1 cellular context compared by ENCODE assay signal in the genomic region with DNA sequence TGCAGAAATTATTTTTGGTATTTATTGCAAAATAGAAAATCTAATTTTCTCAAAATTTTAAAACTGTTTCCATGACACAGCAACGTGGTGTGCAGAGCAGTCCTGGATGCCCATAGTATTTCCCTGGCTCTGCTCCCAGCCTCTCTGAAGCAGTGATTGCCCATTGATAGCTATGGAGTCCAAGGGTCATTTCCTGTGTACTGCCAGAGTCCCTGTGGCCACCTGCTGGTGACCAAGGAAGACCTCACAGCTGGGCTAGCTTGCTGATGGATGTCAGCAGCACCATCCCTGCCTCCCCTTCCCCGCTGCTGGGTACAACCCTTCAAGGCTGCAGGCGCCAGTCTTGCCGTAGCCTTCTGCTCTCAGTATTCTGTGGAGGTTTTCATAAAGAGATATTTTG.
TF ChIP-seq lines count a peak whose summit lies in the region.

No MANE protein-coding gene starts in this region.

TF ChIP-seq in HepG2, 621 proteins besides CTCF, POLR2A, EP300 and RAD21 (continued from another document and continues in another):
- peak; percentile 58 for TF ChIP-seq ARID5B (CRISPR knock-in tag; IDR thresholded peaks at IDR 0.05)
- no peak for TF ChIP-seq KDM5B (CRISPR knock-in tag; IDR thresholded peaks at IDR 0.05; ENCODE audit: borderline replicate concordance)
- no peak for TF ChIP-seq MTF2 (CRISPR knock-in tag; IDR thresholded peaks at IDR 0.05; ENCODE audit: borderline replicate concordance)
- TF ChIP-seq FOXP1 (IDR thresholded peaks at IDR 0.05), result no peak
- 0 out of 2 replicates have a peak, but pooled peaks have one; percentile 14 for TF ChIP-seq FOXP1 (CRISPR knock-in tag; IDR thresholded peaks at IDR 0.05)
- no peak for TF ChIP-seq MXD4 (CRISPR knock-in tag; IDR thresholded peaks at IDR 0.05)
- peak; percentile 33; the same call in 1 of the 2 replicates for TF ChIP-seq NCOR1 (IDR thresholded peaks at IDR 0.05; ENCODE audit: borderline replicate concordance, low read length)
- no peak for TF ChIP-seq ZFP90 (CRISPR knock-in tag; IDR thresholded peaks at IDR 0.05; ENCODE audit: borderline replicate concordance)
- TF ChIP-seq TAF1 (CRISPR knock-in tag; IDR thresholded peaks at IDR 0.05), result no peak
- no peak for TF ChIP-seq GTF2F1 (IDR thresholded peaks at IDR 0.05; ENCODE audit: low read length)
- TF ChIP-seq GTF3A (CRISPR knock-in tag; conservative IDR thresholded peaks at IDR 0.05), result no peak
- no peak for TF ChIP-seq ZSCAN12 (CRISPR knock-in tag; IDR thresholded peaks at IDR 0.05)
- TF ChIP-seq ZBTB20 (CRISPR knock-in tag; IDR thresholded peaks at IDR 0.05; ENCODE audit: borderline replicate concordance, low read depth), result no peak
- TF ChIP-seq ZBTB21 (CRISPR knock-in tag; IDR thresholded peaks at IDR 0.05), result no peak
- TF ChIP-seq NR2F2 (IDR thresholded peaks at IDR 0.05; ENCODE audit: borderline replicate concordance, low read depth), result no peak
- TF ChIP-seq, protein P1, sequence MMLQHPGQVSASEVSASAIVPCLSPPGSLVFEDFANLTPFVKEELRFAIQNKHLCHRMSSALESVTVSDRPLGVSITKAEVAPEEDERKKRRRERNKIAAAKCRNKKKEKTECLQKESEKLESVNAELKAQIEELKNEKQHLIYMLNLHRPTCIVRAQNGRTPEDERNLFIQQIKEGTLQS (CRISPR knock-in tag; IDR thresholded peaks at IDR 0.05), result no peak
- TF ChIP-seq ZNF572 (CRISPR knock-in tag; IDR thresholded peaks at IDR 0.05), result no peak
- TF ChIP-seq ZUFSP (CRISPR knock-in tag; IDR thresholded peaks at IDR 0.05; ENCODE audit: borderline replicate concordance), result no peak
- no peak for TF ChIP-seq ZNF414 (CRISPR knock-in tag; IDR thresholded peaks at IDR 0.05)
- TF ChIP-seq ZFAT (CRISPR knock-in tag; conservative IDR thresholded peaks at IDR 0.05), result no peak
- TF ChIP-seq NR2F1 (CRISPR knock-in tag; IDR thresholded peaks at IDR 0.05), result no peak
- TF ChIP-seq, protein P2, sequence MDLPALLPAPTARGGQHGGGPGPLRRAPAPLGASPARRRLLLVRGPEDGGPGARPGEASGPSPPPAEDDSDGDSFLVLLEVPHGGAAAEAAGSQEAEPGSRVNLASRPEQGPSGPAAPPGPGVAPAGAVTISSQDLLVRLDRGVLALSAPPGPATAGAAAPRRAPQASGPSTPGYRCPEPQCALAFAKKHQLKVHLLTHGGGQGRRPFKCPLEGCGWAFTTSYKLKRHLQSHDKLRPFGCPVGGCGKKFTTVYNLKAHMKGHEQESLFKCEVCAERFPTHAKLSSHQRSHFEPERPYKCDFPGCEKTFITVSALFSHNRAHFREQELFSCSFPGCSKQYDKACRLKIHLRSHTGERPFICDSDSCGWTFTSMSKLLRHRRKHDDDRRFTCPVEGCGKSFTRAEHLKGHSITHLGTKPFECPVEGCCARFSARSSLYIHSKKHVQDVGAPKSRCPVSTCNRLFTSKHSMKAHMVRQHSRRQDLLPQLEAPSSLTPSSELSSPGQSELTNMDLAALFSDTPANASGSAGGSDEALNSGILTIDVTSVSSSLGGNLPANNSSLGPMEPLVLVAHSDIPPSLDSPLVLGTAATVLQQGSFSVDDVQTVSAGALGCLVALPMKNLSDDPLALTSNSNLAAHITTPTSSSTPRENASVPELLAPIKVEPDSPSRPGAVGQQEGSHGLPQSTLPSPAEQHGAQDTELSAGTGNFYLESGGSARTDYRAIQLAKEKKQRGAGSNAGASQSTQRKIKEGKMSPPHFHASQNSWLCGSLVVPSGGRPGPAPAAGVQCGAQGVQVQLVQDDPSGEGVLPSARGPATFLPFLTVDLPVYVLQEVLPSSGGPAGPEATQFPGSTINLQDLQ (CRISPR knock-in tag; IDR thresholded peaks at IDR 0.05), result no peak
- TF ChIP-seq, protein P3, sequence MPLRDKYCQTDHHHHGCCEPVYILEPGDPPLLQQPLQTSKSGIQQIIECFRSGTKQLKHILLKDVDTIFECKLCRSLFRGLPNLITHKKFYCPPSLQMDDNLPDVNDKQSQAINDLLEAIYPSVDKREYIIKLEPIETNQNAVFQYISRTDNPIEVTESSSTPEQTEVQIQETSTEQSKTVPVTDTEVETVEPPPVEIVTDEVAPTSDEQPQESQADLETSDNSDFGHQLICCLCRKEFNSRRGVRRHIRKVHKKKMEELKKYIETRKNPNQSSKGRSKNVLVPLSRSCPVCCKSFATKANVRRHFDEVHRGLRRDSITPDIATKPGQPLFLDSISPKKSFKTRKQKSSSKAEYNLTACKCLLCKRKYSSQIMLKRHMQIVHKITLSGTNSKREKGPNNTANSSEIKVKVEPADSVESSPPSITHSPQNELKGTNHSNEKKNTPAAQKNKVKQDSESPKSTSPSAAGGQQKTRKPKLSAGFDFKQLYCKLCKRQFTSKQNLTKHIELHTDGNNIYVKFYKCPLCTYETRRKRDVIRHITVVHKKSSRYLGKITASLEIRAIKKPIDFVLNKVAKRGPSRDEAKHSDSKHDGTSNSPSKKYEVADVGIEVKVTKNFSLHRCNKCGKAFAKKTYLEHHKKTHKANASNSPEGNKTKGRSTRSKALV (CRISPR knock-in tag; IDR thresholded peaks at IDR 0.05), result no peak
- no peak for TF ChIP-seq AGO2 (optimal IDR thresholded peaks at IDR 0.05; ENCODE audit: low read depth, low read length)
- TF ChIP-seq ELK4 (CRISPR knock-in tag; IDR thresholded peaks at IDR 0.05; ENCODE audit: borderline replicate concordance), result no peak
- no peak for TF ChIP-seq MTERF4 (CRISPR knock-in tag; IDR thresholded peaks at IDR 0.05)
- TF ChIP-seq, protein P4, sequence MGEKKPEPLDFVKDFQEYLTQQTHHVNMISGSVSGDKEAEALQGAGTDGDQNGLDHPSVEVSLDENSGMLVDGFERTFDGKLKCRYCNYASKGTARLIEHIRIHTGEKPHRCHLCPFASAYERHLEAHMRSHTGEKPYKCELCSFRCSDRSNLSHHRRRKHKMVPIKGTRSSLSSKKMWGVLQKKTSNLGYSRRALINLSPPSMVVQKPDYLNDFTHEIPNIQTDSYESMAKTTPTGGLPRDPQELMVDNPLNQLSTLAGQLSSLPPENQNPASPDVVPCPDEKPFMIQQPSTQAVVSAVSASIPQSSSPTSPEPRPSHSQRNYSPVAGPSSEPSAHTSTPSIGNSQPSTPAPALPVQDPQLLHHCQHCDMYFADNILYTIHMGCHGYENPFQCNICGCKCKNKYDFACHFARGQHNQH (CRISPR knock-in tag; IDR thresholded peaks at IDR 0.05), result no peak
- TF ChIP-seq ARID4A (CRISPR knock-in tag; IDR thresholded peaks at IDR 0.05; ENCODE audit: borderline replicate concordance), result no peak
- TF ChIP-seq EEA1 (CRISPR knock-in tag; IDR thresholded peaks at IDR 0.05; ENCODE audit: borderline replicate concordance), result no peak
- TF ChIP-seq ZNF788 (CRISPR knock-in tag; IDR thresholded peaks at IDR 0.05; ENCODE audit: borderline replicate concordance), result 0 out of 2 replicates have a peak, but pooled peaks have one; percentile 41
- TF ChIP-seq, protein P5, sequence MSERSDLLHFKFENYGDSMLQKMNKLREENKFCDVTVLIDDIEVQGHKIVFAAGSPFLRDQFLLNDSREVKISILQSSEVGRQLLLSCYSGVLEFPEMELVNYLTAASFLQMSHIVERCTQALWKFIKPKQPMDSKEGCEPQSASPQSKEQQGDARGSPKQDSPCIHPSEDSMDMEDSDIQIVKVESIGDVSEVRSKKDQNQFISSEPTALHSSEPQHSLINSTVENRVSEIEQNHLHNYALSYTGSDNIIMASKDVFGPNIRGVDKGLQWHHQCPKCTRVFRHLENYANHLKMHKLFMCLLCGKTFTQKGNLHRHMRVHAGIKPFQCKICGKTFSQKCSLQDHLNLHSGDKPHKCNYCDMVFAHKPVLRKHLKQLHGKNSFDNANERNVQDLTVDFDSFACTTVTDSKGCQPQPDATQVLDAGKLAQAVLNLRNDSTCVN (CRISPR knock-in tag; IDR thresholded peaks at IDR 0.05; ENCODE audit: borderline replicate concordance), result no peak
- TF ChIP-seq MAFF (IDR thresholded peaks at IDR 0.05; ENCODE audit: low read depth, low read length), result no peak
- TF ChIP-seq CC2D1A (CRISPR knock-in tag; IDR thresholded peaks at IDR 0.05), result no peak
- no peak for TF ChIP-seq RAD51 (IDR thresholded peaks at IDR 0.05; ENCODE audit: borderline replicate concordance)
- TF ChIP-seq TEAD3 (CRISPR knock-in tag; optimal IDR thresholded peaks at IDR 0.05; ENCODE audit: borderline replicate concordance), result peak; percentile 58
